In the genomic region with DNA sequence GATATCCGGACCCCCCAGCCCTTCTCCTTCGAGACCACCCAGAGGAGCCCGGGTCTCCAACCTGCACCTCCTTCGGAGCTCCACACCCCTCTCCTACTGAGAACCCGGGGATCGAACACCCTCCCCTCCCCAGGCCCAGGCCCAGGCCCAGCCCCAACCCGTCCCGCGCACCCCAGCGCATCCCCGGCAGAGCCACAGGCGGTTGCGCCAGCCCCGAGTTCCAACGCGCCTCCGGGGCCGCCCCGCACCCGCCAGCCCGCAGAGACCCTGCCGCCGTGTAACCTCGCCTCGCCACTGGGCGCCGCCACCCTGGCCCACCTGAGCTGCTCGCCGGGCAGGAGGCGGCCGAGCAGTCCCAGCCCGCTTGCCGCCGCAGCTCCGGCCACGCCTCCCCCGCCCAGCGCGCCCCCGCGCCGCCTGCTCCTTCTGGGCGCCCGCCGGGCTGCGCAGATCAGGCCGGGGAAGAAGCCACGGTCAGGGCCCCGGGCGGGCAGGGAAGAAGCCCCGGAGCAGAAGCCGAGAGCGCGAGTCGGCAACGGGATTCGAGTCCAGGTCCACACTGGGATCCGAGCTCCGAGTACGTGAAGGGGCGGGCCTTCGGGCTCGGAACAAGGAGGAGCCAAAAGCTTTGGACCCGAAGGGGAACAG, we compare ENCODE assay signal across 7 cellular contexts. TPM values are rescaled to one million over a fixed set of nuclear protein-coding genes. Genes with fewer than 3 reads are reported as not detected.
DNase-seq lines count a peak whose midpoint lies in the region; ATAC-seq, FAIRE-seq and TF ChIP-seq lines count a peak whose summit lies in the region.

Gene MBOAT7, minus strand, starts transcription at position 561 of the 648 bp plus-strand sequence. CDS start 1,072 bp downstream, outside the sequence.

- peak within 1 kb of the TSS; percentile 99 for H3K9ac ChIP-seq in keratinocyte (ENCODE audit: control insufficient read depth, extremely low read depth, insufficient read depth, low read length)

- peak; percentile 20 for ATAC-seq in GM21576 (IDR thresholded peaks at IDR 0.05; ENCODE audit: unreplicated experiment)

- in situ Hi-C loops in GM13976 (cut with MboI; ENCODE audit: low sequenced_read_pairs, unreplicated experiment) (no loop called here), astrocyte of the cerebellum (cut with HindIII; ENCODE audit: low sequenced_read_pairs) (no loop called here), ACHN (cut with HindIII; ENCODE audit: low pct_ligation_motif_present, low pct_unique_long_range_greater_than_20kb, low sequenced_read_pairs) (no loop called here)

- H3K27me3 ChIP-seq in keratinocyte (ENCODE audit: control insufficient read depth, extremely low read depth, insufficient read depth, low read length) (no peaks in the 10 kb centered on the region), stomach (no peaks in the 10 kb centered on the region)

- no peaks in the 10 kb centered on the region for H4K20me1 ChIP-seq in keratinocyte (ENCODE audit: control insufficient read depth, extremely low read depth, insufficient read depth, low read length)

- H3K9me3 ChIP-seq in keratinocyte (ENCODE audit: control insufficient read depth, low read depth, low read length) (no peaks in the 10 kb centered on the region), stomach (no peaks in the 10 kb centered on the region)

- H3K9me1 ChIP-seq in keratinocyte (ENCODE audit: control insufficient read depth, extremely low read depth, insufficient read depth, low read length) = no peaks in the 10 kb centered on the region

- DNase-seq in GM13976 (ENCODE audit: low spot score) = peak; percentile 84
- no peak for DNase-seq in astrocyte of the cerebellum (ENCODE audit: low read depth)
- no peak for DNase-seq in keratinocyte (ENCODE audit: low read depth, low spot score)
- no peak for DNase-seq in stomach
- DNase-seq in ACHN = no peak

- TF ChIP-seq CTCF in GM13976 (IDR thresholded peaks at IDR 0.05; ENCODE audit: borderline replicate concordance, control extremely low read depth, extremely low read depth, insufficient read depth, missing control alignments) (peak; percentile 50), astrocyte of the cerebellum (IDR thresholded peaks at IDR 0.05; ENCODE audit: low read depth, low read length, missing control alignments) (peak; percentile 11), keratinocyte (optimal IDR thresholded peaks at IDR 0.05 in 1 of 3, IDR thresholded peaks at IDR 0.05 in 1 of 3, conservative IDR thresholded peaks at IDR 0.05 in 1 of 3; ENCODE audit: extremely low read depth in 1 of 3, insufficient read depth in 2 of 3, low read length in 3 of 3) (peak in 2 of 3 experiments; percentile 8 to 54), stomach (IDR thresholded peaks at IDR 0.05) (peak in 1 of 7 experiments; percentile 49)

- H3K36me3 ChIP-seq in keratinocyte (ENCODE audit: control insufficient read depth in 2 of 2, extremely low read depth in 1 of 2, insufficient read depth in 2 of 2, low read length in 2 of 2) (peaks cover 18 to 20% of the 10 kb centered on the region in 2 experiments), stomach (peaks cover 16 to 32% (median 25%) of the 10 kb centered on the region in 4 donors)

- peak within 1 kb of the TSS; percentile 99 for H3K27ac ChIP-seq in keratinocyte (ENCODE audit: control insufficient read depth, insufficient read depth, low read length)
- peak within 1 kb of the TSS; percentile 97 to 99 (median 99) for H3K27ac ChIP-seq in stomach

- peaks cover 45% of the 10 kb centered on the region for H3K79me2 ChIP-seq in keratinocyte (ENCODE audit: control insufficient read depth, insufficient read depth, low read length)

- TF ChIP-seq POLR2A in stomach (IDR thresholded peaks at IDR 0.05) = no peak

- H3K4me2 ChIP-seq in keratinocyte (ENCODE audit: control insufficient read depth, extremely low read depth, insufficient read depth, low read depth, low read length) = peak within 1 kb of the TSS; percentile 94

- TF ChIP-seq EP300 in Ishikawa (IDR thresholded peaks at IDR 0.05; ENCODE audit: borderline replicate concordance) = no peak
- no peak for TF ChIP-seq EP300 in stomach (IDR thresholded peaks at IDR 0.05)

- 0 to 1% (median 1%) methylated on average over 20 to 64 of the region's 64 CpGs for WGBS in stomach, 5 donors

- H3K4me3 ChIP-seq in astrocyte of the cerebellum (ENCODE audit: low read depth, low read length) (peak within 1 kb of the TSS; percentile 72), keratinocyte (ENCODE audit: control insufficient read depth in 2 of 3, extremely low read depth in 1 of 3, insufficient read depth in 2 of 3, low read depth in 1 of 3, low read length in 3 of 3) (peak within 1 kb of the TSS; percentile 82 to 95 (median 87)), stomach (peak within 1 kb of the TSS; percentile 75 to 93 (median 84))

- peak within 1 kb of the TSS; percentile 98 for H2AFZ ChIP-seq in keratinocyte (ENCODE audit: control insufficient read depth, low read length)

- TF ChIP-seq RAD21 in Ishikawa (IDR thresholded peaks at IDR 0.05; ENCODE audit: low read depth) = no peak

- intact Hi-C loops in stomach (cut with DNase I; ENCODE audit: low total_unique reads) = no loop called here

- dilution Hi-C loops in keratinocyte (cut with MboI; ENCODE audit: extremely low pct_ligation_motif_present, low sequenced_read_pairs) = no loop called here

- peaks cover 15% of the 10 kb centered on the region for H3K4me1 ChIP-seq in keratinocyte (ENCODE audit: control insufficient read depth, extremely low read depth, insufficient read depth, low read length)
- peaks cover 28 to 45% (median 40%) of the 10 kb centered on the region in 4 donors for H3K4me1 ChIP-seq in stomach

- no peak for FAIRE-seq in keratinocyte (lab: Jason Lieb, UNC)

TF ChIP-seq in Ishikawa, 13 proteins besides CTCF, POLR2A, EP300 and RAD21:
- no peak for TF ChIP-seq CREB1 (IDR thresholded peaks at IDR 0.05; ENCODE audit: low read depth)
- peak; percentile 45; the same call in 1 of the 2 replicates for TF ChIP-seq TAF1 (IDR thresholded peaks at IDR 0.05; ENCODE audit: low read depth)
- TF ChIP-seq USF1 (IDR thresholded peaks at IDR 0.05) = no peak
- 0 out of 2 replicates have a peak, but pooled peaks have one; percentile 22 for TF ChIP-seq ZBTB7A (IDR thresholded peaks at IDR 0.05; ENCODE audit: low read depth)
- peak; percentile 41 for TF ChIP-seq EGR1 (IDR thresholded peaks at IDR 0.05)

RNA-seq across cellular contexts. Expression of gene MBOAT7, which starts in this region (rescaled TPM):
- polyA plus RNA-seq in keratinocyte (41.3 to 70.2 TPM (median 62.7 TPM) in 3 replicates), stomach (10 to 100 TPM; 14.1 to 20.6 (median 19.1) TPM)
- polyA plus RNA-seq in keratinocyte (2011; ENCODE audit: low read depth) = 6.9 TPM
- 40.0 and 79.8 TPM in 2 replicates for polyA plus RNA-seq in keratinocyte (2011; cell fraction: cytosol; rRNA removed)
- 146 and 213 TPM in 2 replicates for polyA plus RNA-seq in keratinocyte (2011; cell fraction: nucleus; rRNA removed)
- polyA plus RNA-seq in keratinocyte (2012; ENCODE audit: low replicate concordance) = 54.1 and 120 TPM in 2 replicates
- polyA minus RNA-seq in keratinocyte = 41.1 to 132 TPM (median 55.3 TPM) in 3 replicates
- polyA minus RNA-seq in keratinocyte (2011; cell fraction: cytosol; rRNA and poly(A)+ RNA removed) = 195 TPM
- polyA minus RNA-seq in keratinocyte (2011; cell fraction: nucleus; rRNA and poly(A)+ RNA removed) = 158 and 173 TPM in 2 replicates
- total RNA-seq in stomach = 1,000 to 10,000 TPM in 1 of 5 donors, 100 to 1,000 TPM in 1, 10 to 100 TPM in 3; 22.0 to 1,215 (median 95.1) TPM
